ENCODE assay signal across 8 cellular contexts in the genomic region with DNA sequence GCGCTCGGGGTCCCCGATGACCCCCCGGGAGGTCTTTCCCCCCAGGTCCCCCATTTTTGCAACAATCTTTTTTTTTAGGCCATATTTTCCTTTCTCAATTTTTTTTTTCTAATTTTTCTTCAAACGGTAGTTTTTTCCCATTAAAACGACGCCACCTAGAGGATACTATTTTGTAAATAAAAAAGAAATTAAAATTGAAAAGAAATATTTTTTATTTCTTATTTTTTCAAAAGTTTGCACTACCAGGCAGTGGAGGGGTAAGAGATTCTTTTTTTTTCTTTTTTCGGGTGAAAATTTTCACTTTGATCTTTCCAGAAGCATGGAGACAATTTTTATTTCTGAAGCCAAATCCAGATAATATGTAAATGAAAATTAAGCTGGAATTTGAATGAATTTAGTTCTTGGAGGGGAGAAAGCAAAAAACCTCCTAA. TPM values are rescaled to one million over a fixed set of nuclear protein-coding genes. Genes with fewer than 3 reads are reported as not detected.
A peak's percentile ranks its signal among the peaks of the same experiment; 100 is the strongest.
DNase-seq lines count a peak whose midpoint lies in the region; ATAC-seq, FAIRE-seq and TF ChIP-seq lines count a peak whose summit lies in the region.

No MANE protein-coding gene starts in this region.

- H3K4me3 ChIP-seq in astrocyte of the cerebellum (ENCODE audit: low read depth, low read length) = peak overlapping the region; percentile 75
- H3K4me3 ChIP-seq in liver (ENCODE audit: low read depth in 1 of 3, low read length in 3 of 3) = peak overlapping the region; percentile 69 to 96 (median 81)
- peak overlapping the region; percentile 81 to 98 (median 93) for H3K4me3 ChIP-seq in tibial nerve

- in situ Hi-C loops in astrocyte of the cerebellum (cut with HindIII; ENCODE audit: low sequenced_read_pairs) = no loop called here

- H3K9ac ChIP-seq in liver (ENCODE audit: low read depth in 1 of 2, low read length in 2 of 2) = peak overlapping the region; percentile 74 to 93

- WGBS in liver = 1% methylated on average over 8 of the region's 8 CpGs
- WGBS in tibial nerve, 2 donors = 0 to 1% methylated on average over 8 of the region's 8 CpGs

- H3K27me3 ChIP-seq in liver (ENCODE audit: control insufficient read depth in 4 of 4, insufficient read depth in 4 of 4, low read length in 3 of 4) = no peaks in the 10 kb centered on the region
- no peaks in the 10 kb centered on the region for H3K27me3 ChIP-seq in tibial nerve

- TF ChIP-seq CTCF in D721Med (IDR thresholded peaks at IDR 0.05; ENCODE audit: insufficient read depth, missing control alignments) (peak; percentile 39), astrocyte of the cerebellum (IDR thresholded peaks at IDR 0.05; ENCODE audit: low read depth, low read length, missing control alignments) (peak; percentile 15), liver (IDR thresholded peaks at IDR 0.05; ENCODE audit: low read depth, low read length, missing input control) (peak; percentile 11), tibial nerve (IDR thresholded peaks at IDR 0.05) (peak in 4 of 5 experiments; percentile 22 to 69 (median 47))

- peaks cover 0 to 11% (median 6%) of the 10 kb centered on the region in 4 donors for H3K4me1 ChIP-seq in liver (ENCODE audit: control insufficient read depth in 4 of 4, insufficient read depth in 4 of 4, low read length in 3 of 4)
- H3K4me1 ChIP-seq in tibial nerve = peaks cover 0 to 40% (median 11%) of the 10 kb centered on the region in 4 donors

- H3K9me3 ChIP-seq in liver (ENCODE audit: control insufficient read depth in 4 of 4, low read length in 3 of 4) = no peaks in the 10 kb centered on the region
- H3K9me3 ChIP-seq in tibial nerve = no peaks in the 10 kb centered on the region

- no peak for TF ChIP-seq EP300 in tibial nerve (IDR thresholded peaks at IDR 0.05)

- H3K27ac ChIP-seq in liver (ENCODE audit: low read depth in 1 of 2, low read length in 2 of 2) = peak overlapping the region; percentile 78 to 90
- peak overlapping the region; percentile 75 to 90 (median 85) for H3K27ac ChIP-seq in tibial nerve

- ATAC-seq in HG02623 (IDR thresholded peaks at IDR 0.05; ENCODE audit: unreplicated experiment) (no peak), HG02763 (IDR thresholded peaks at IDR 0.05; ENCODE audit: unreplicated experiment) (no peak)

- H3K36me3 ChIP-seq in liver (ENCODE audit: control insufficient read depth in 4 of 4, insufficient read depth in 3 of 4, low read depth in 1 of 4, low read length in 3 of 4) = no peaks in the 10 kb centered on the region
- H3K36me3 ChIP-seq in tibial nerve = no peaks in the 10 kb centered on the region

- peak; percentile 35 to 46 for TF ChIP-seq RAD21 in liver (IDR thresholded peaks at IDR 0.05)

- no peak for FAIRE-seq in D721Med (lab: Jason Lieb, UNC)

- TF ChIP-seq POLR2A in tibial nerve (IDR thresholded peaks at IDR 0.05) = no peak

- no peak for DNase-seq in D721Med (ENCODE audit: insufficient read length, low spot score)
- peak; percentile 36 to 54 for DNase-seq in Kasumi-1 (lab: John Stamatoyannopoulos, UW)
- no peak for DNase-seq in astrocyte of the cerebellum (ENCODE audit: low read depth)
- DNase-seq in tibial nerve (ENCODE audit: low spot score in 2 of 2) = no peak
- DNase-seq in activated effector memory CD4-positive, alpha-beta T cell treated with anti-CD3 and anti-CD28 coated beads, Interleukin-2, amount 50 U/mL, for 16 hours = no peak

TF ChIP-seq in liver, 16 proteins besides CTCF, POLR2A, EP300 and RAD21:
- no peak for TF ChIP-seq JUND (IDR thresholded peaks at IDR 0.05)
- TF ChIP-seq TAF1 (conservative IDR thresholded peaks at IDR 0.05) = no peak
- no peak for TF ChIP-seq EGR1 (IDR thresholded peaks at IDR 0.05; ENCODE audit: low read depth in 2 of 2)
- no peak for TF ChIP-seq GABPA (IDR thresholded peaks at IDR 0.05 in 1 of 2, conservative IDR thresholded peaks at IDR 0.05 in 1 of 2)
- TF ChIP-seq HNF4A (conservative IDR thresholded peaks at IDR 0.05) = no peak
- TF ChIP-seq RXRA (IDR thresholded peaks at IDR 0.05) = no peak
- TF ChIP-seq HNF4G (IDR thresholded peaks at IDR 0.05) = no peak
- no peak for TF ChIP-seq ZBTB33 (IDR thresholded peaks at IDR 0.05)
- no peak for TF ChIP-seq REST (IDR thresholded peaks at IDR 0.05)
- TF ChIP-seq MAX (IDR thresholded peaks at IDR 0.05) = no peak
- no peak for TF ChIP-seq YY1 (IDR thresholded peaks at IDR 0.05)
- TF ChIP-seq ATF3 (IDR thresholded peaks at IDR 0.05) = no peak
- no peak for TF ChIP-seq FOXA2 (IDR thresholded peaks at IDR 0.05)
TF ChIP-seq in liver: peak in this region for 0.

RNA-seq across cellular contexts. Expression of gene ZNF618, which starts 0.7 kb away (rescaled TPM):
- 1 to 10 TPM; 3.7 to 6.5 TPM for total RNA-seq in liver
- 1 to 10 TPM; 2.2 to 3.7 TPM for polyA plus RNA-seq in liver
- total RNA-seq in tibial nerve = 10 to 100 TPM in 1 of 4 donors, 1 to 10 TPM in 3; 7.3 to 11.6 (median 9.0) TPM

Comparison
In these comparisons a context has a peak if more than half of its experiments do, and no peak if none do; other contexts are left out.
1. DNase-seq: peak in Kasumi-1 (2 of 2); none in D721Med (single experiment), astrocyte of the cerebellum (single experiment), tibial nerve (0 of 2) and activated effector memory CD4-positive, alpha-beta T cell treated with anti-CD3 and anti-CD28 coated beads, Interleukin-2, amount 50 U/mL, for 16 hours (single experiment).
2. Peak in every context shown above with its lines, with median percentiles within 50 percentile points of each other: CTCF ChIP-seq and H3K4me3 ChIP-seq.